In the genomic region with DNA sequence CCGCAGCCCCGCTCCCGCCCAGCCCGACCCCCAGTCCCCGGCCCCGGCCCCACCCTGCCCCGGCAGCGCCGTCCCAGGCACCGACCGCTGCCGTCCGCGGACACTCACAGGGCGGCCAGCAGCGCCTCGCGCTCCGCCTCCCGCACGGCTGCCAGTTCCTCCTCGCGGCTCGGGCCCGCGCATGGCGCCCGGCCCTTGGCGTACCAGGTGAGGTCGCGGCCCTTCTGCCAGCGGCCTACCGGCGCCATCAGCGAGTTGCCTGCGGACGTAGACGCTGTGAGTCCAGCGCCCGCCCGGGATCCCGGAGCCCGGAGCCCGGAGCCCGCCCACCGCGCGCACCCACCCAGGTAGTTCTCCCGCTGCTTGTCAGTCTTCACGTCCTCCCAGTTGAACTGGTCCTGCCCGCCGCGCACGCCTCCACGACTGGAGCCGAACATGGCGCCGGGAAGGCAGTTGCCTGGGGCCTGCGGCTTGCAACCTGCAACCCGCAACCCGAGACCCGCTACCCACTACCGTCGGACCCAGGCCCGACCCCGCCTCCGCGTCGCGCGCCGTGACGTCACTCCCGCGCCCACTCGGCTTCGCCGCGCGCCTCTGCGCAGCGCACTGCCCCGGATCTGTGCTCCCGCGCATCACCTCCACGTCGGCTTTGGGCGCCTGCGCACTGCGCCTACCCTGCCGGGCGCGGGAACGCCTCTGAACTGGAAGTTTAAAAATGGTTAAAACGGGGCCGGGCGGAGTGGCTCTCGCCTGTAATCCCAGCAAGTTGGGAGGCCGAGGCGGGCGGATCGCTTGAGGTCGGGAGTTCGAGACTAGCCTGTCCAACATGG, we compare ENCODE assay signal across 8 cellular contexts. TPM values are rescaled to one million over a fixed set of nuclear protein-coding genes. Genes with fewer than 3 reads are reported as not detected.
A peak's percentile ranks its signal among the peaks of the same experiment; 100 is the strongest.
DNase-seq lines count a peak whose midpoint lies in the region; ATAC-seq, FAIRE-seq and TF ChIP-seq lines count a peak whose summit lies in the region.

A gene (minus strand): TSS at position 535 of the 830 bp plus-strand sequence. CDS start 98 bp downstream, at position 437.

- H3K14ac ChIP-seq in IMR-90 (replicated peaks; ENCODE audit: low read depth, low read length) = no peak within 1 kb of the TSS

- no peak for TF ChIP-seq CTCF in IMR-90 (conservative IDR thresholded peaks at IDR 0.05; ENCODE audit: low read depth, low read length)
- no peak for TF ChIP-seq CTCF in OCI-LY7 (conservative IDR thresholded peaks at IDR 0.05; ENCODE audit: low read length)
- TF ChIP-seq CTCF in endothelial cell of umbilical vein (IDR thresholded peaks at IDR 0.05; ENCODE audit: extremely low read depth in 1 of 2, insufficient read depth in 1 of 2, low read depth in 1 of 2, low read length in 2 of 2) = no peak

- H2BK5ac ChIP-seq in IMR-90 (ENCODE audit: low read depth, low read length, poor library complexity, severe bottlenecking) = no peak within 1 kb of the TSS

- H2AK5ac ChIP-seq in IMR-90 (ENCODE audit: low read depth, low read length) = peak within 1 kb of the TSS; percentile 89

- H3K9me2 ChIP-seq in OCI-LY7 (ENCODE audit: insufficient read depth, low read length) = no peaks in the 10 kb centered on the region

- dilution Hi-C loops in IMR-90 (cut with HindIII; ENCODE audit: low sequenced_read_pairs, unreplicated experiment) = no loop called here
- dilution Hi-C loops in endothelial cell of umbilical vein (cut with MboI; ENCODE audit: extremely low pct_ligation_motif_present, low sequenced_read_pairs) = no loop called here

- in situ Hi-C loops in IMR-90 (cut with MboI; ENCODE audit: low sequenced_read_pairs) = no loop called here

- H3K27ac ChIP-seq in IMR-90 (ENCODE audit: insufficient read depth, low read length) (peak within 1 kb of the TSS; percentile 49; the same call in 1 of the 2 replicates), OCI-LY7 (ENCODE audit: low read depth, low read length, poor library complexity, severe bottlenecking) (peak within 1 kb of the TSS; percentile 45), endothelial cell of umbilical vein (ENCODE audit: insufficient read depth, low read depth, low read length) (peak within 1 kb of the TSS; percentile 5)

- H3K4me2 ChIP-seq in IMR-90 (ENCODE audit: low read depth, low read length) (peak within 1 kb of the TSS; percentile 71), OCI-LY7 (ENCODE audit: low read length) (peak within 1 kb of the TSS; percentile 74), endothelial cell of umbilical vein (ENCODE audit: insufficient read depth, low read length) (peak within 1 kb of the TSS; percentile 69)

- no peak for TF ChIP-seq RAD21 in IMR-90 (IDR thresholded peaks at IDR 0.05; ENCODE audit: low read length)

- H3K36me3 ChIP-seq in IMR-90 (ENCODE audit: control insufficient read depth, insufficient read depth, low read length) = peaks cover 40% of the 10 kb centered on the region
- peaks cover 45% of the 10 kb centered on the region for H3K36me3 ChIP-seq in OCI-LY7 (ENCODE audit: insufficient read depth, low read length)
- peaks cover 7 to 28% of the 10 kb centered on the region in 2 experiments for H3K36me3 ChIP-seq in endothelial cell of umbilical vein (ENCODE audit: control insufficient read depth in 2 of 2, extremely low read depth in 1 of 2, insufficient read depth in 2 of 2, low read length in 2 of 2)

- DNase-seq in DMS 273 treated with DMSO at 0.1 percent for 48 hours (lab: John Stamatoyannopoulos, UW) (peak; percentile 70), IMR-90 (peak; percentile 88), OCI-LY7 (ENCODE audit: low spot score) (peak; percentile 96), endothelial cell of umbilical vein (ENCODE audit: low read depth, low spot score) (peak; percentile 95), midbrain (lab: John Stamatoyannopoulos, UW) (peak; percentile 90)
- peak; percentile 99 for DNase-seq in activated CD8-positive, alpha-beta memory T cell treated with anti-CD3 and anti-CD28 coated beads, Interleukin-2, amount 50 U/mL, for 48 hours
- DNase-seq in stimulated activated CD8-positive, alpha-beta memory T cell treated with anti-CD3 and anti-CD28 coated beads, Interleukin-2, amount 100 ng/mL, for 1 hour (ENCODE audit: low read depth in 2 of 2) = peak; percentile 86 to 88

- H2AK9ac ChIP-seq in IMR-90 (replicated peaks; ENCODE audit: low read depth, low read length, poor library complexity) = peak within 1 kb of the TSS; percentile 93

- H2BK15ac ChIP-seq in IMR-90 (ENCODE audit: low read depth, low read length) = no peak within 1 kb of the TSS

- H4K5ac ChIP-seq in IMR-90 (ENCODE audit: low read depth, low read length) = peak within 1 kb of the TSS; percentile 40; the same call in 1 of the 2 replicates

- H4K91ac ChIP-seq in IMR-90 (ENCODE audit: insufficient read depth, low read depth, low read length) = peak within 1 kb of the TSS; percentile 33

- H3K79me1 ChIP-seq in IMR-90 (ENCODE audit: low read depth in 1 of 2, low read length in 2 of 2) = peaks cover 7 to 56% of the 10 kb centered on the region in 2 experiments; a peak in 3 of 4 replicates

- H3K18ac ChIP-seq in IMR-90 (ENCODE audit: low read depth, low read length) = no peak within 1 kb of the TSS

- no peak within 1 kb of the TSS for H3K56ac ChIP-seq in IMR-90 (ENCODE audit: extremely low read depth, insufficient read depth, low read length)

- TF ChIP-seq POLR2A in IMR-90 (IDR thresholded peaks at IDR 0.05; ENCODE audit: low read depth, low read length) (no peak), endothelial cell of umbilical vein (IDR thresholded peaks at IDR 0.05; ENCODE audit: low read depth, low read length) (no peak)

- H2BK120ac ChIP-seq in IMR-90 (ENCODE audit: low read depth, low read length) = no peak within 1 kb of the TSS; the same call in 1 of the 2 replicates

- POLR2A ChIA-PET in IMR-90 (lab: Charles Lee; ENCODE audit: unreplicated experiment) (no interaction called here), OCI-LY7 (lab: Charles Lee) (interaction anchor here (1.2 kb wide), 1 partner anchor 11 kb away, joined by 3 read pairs; no protein-coding TSS in a partner anchor), endothelial cell of umbilical vein (lab: Charles Lee) (no interaction called here)

- H3K4me1 ChIP-seq in IMR-90 (ENCODE audit: control insufficient read depth, insufficient read depth, low read length) (peaks cover 7% of the 10 kb centered on the region; the same call in 1 of the 2 replicates), OCI-LY7 (ENCODE audit: insufficient read depth, low read length, poor library complexity, severe bottlenecking) (peaks cover 25% of the 10 kb centered on the region), endothelial cell of umbilical vein (ENCODE audit: control insufficient read depth, extremely low read depth, insufficient read depth, low read length) (peaks cover 10% of the 10 kb centered on the region)

- 3% methylated on average over 29 of the region's 104 CpGs; no CpG with 5 or more reads in 1 of the 2 experiments for WGBS in IMR-90 (ENCODE audit: extremely low coverage in 2 of 2, insufficient read length in 1 of 2), 2 experiments

- H3K9me1 ChIP-seq in IMR-90 (ENCODE audit: insufficient read depth, low read length) (peaks cover 13% of the 10 kb centered on the region), endothelial cell of umbilical vein (replicated peaks; ENCODE audit: control insufficient read depth, extremely low read depth, insufficient read depth, low read length) (no peaks in the 10 kb centered on the region)

- CTCF ChIA-PET in IMR-90 (lab: Yijun Ruan, JAX) = no interaction called here
- CTCF ChIA-PET in OCI-LY7 (lab: Charles Lee; ENCODE audit: unreplicated experiment) = no interaction called here
- CTCF ChIA-PET in endothelial cell of umbilical vein (lab: Charles Lee) = interaction anchor here (1.0 kb wide), 1 partner anchor 104 kb away, joined by 3 read pairs; no protein-coding TSS in a partner anchor

- no peaks in the 10 kb centered on the region for H3K9me3 ChIP-seq in IMR-90 (ENCODE audit: control insufficient read depth, insufficient read depth, low read length)
- no peaks in the 10 kb centered on the region for H3K9me3 ChIP-seq in OCI-LY7 (ENCODE audit: low read length)
- no peaks in the 10 kb centered on the region for H3K9me3 ChIP-seq in endothelial cell of umbilical vein (replicated peaks; ENCODE audit: control insufficient read depth, insufficient read depth, low read length)

- intact Hi-C loops in IMR-90 (cut with micrococcal nuclease) = loop anchor here (1.0 to 5.0 kb wide), 3 partner anchors 18 to 104 kb away; a partner anchor contains a TSS
- intact Hi-C loops in OCI-LY7 (cut with micrococcal nuclease; ENCODE audit: unreplicated experiment) = loop anchor here (1.0 kb wide), 3 partner anchors 19 to 104 kb away; no protein-coding TSS in a partner anchor
- intact Hi-C loops in endothelial cell of umbilical vein (cut with micrococcal nuclease) = loop anchor here (1.0 kb wide), 4 partner anchors 18 to 104 kb away; a partner anchor contains a TSS

- H2AFZ ChIP-seq in IMR-90 (replicated peaks; ENCODE audit: low read length, poor library complexity) (peak within 1 kb of the TSS; percentile 100), OCI-LY7 (ENCODE audit: low read length) (peak within 1 kb of the TSS; percentile 61; the same call in 1 of the 2 replicates), endothelial cell of umbilical vein (ENCODE audit: low read depth, low read length) (peak within 1 kb of the TSS; percentile 88)

- H4K20me1 ChIP-seq in IMR-90 (ENCODE audit: insufficient read depth, low read length) = peaks cover 39% of the 10 kb centered on the region
- no peaks in the 10 kb centered on the region; the same call in 1 of the 2 replicates for H4K20me1 ChIP-seq in OCI-LY7 (ENCODE audit: insufficient read depth, low read length)
- H4K20me1 ChIP-seq in endothelial cell of umbilical vein (replicated peaks; ENCODE audit: control insufficient read depth, extremely low read depth, insufficient read depth, low read length) = no peaks in the 10 kb centered on the region

- peak within 1 kb of the TSS; percentile 62 for H3K4me3 ChIP-seq in IMR-90 (ENCODE audit: insufficient read depth, low read depth, low read length)
- H3K4me3 ChIP-seq in OCI-LY7 (ENCODE audit: low read depth, low read length, poor library complexity, severe bottlenecking) = peak within 1 kb of the TSS; percentile 81
- peak within 1 kb of the TSS; percentile 53 to 57 (median 53) for H3K4me3 ChIP-seq in endothelial cell of umbilical vein (replicated peaks in 1 of 3; ENCODE audit: insufficient read depth in 1 of 3, low read depth in 1 of 3, low read length in 3 of 3)

- TSS peak; percentile 57 for BruUV-seq in IMR-90 (replicated peaks; lab: Mats Ljungman, UMichigan)
- BruUV-seq in OCI-LY7 (replicated peaks; lab: Mats Ljungman, UMichigan) = TSS peak; percentile 76
- BruUV-seq in endothelial cell of umbilical vein (replicated peaks; lab: Mats Ljungman, UMichigan) = TSS peak; percentile 6

- no peaks in the 10 kb centered on the region for H3K27me3 ChIP-seq in IMR-90 (ENCODE audit: control insufficient read depth, insufficient read depth, low read length)
- no peaks in the 10 kb centered on the region for H3K27me3 ChIP-seq in endothelial cell of umbilical vein (ENCODE audit: control insufficient read depth in 2 of 2, insufficient read depth in 2 of 2, low read length in 2 of 2)

- peak; percentile 62 for ATAC-seq in GM21529 (IDR thresholded peaks at IDR 0.05; ENCODE audit: unreplicated experiment)
- ATAC-seq in IMR-90 (ENCODE audit: low read depth) = peak; percentile 92

- peak within 1 kb of the TSS; percentile 88 to 97 for H4K8ac ChIP-seq in IMR-90 (ENCODE audit: low read depth in 2 of 2, low read length in 2 of 2)

- peak within 1 kb of the TSS; percentile 64 for H3K4ac ChIP-seq in IMR-90 (ENCODE audit: low read depth, low read length)

- no peaks in the 10 kb centered on the region for H3K79me2 ChIP-seq in OCI-LY7 (ENCODE audit: insufficient read depth, low read depth, low read length)
- peaks cover 28% of the 10 kb centered on the region for H3K79me2 ChIP-seq in endothelial cell of umbilical vein (ENCODE audit: control insufficient read depth, insufficient read depth, low read length)

- H2BK20ac ChIP-seq in IMR-90 (ENCODE audit: low read depth, low read length) = no peak within 1 kb of the TSS; the same call in 1 of the 2 replicates

- peak within 1 kb of the TSS; percentile 74; the same call in 1 of the 2 replicates for H3K23ac ChIP-seq in IMR-90 (ENCODE audit: low read depth, low read length)

- peak; percentile 86 for FAIRE-seq in endothelial cell of umbilical vein (lab: Jason Lieb, UNC)

- H3K9ac ChIP-seq in IMR-90 (ENCODE audit: low read depth, low read length) (peak within 1 kb of the TSS; percentile 70), endothelial cell of umbilical vein (replicated peaks; ENCODE audit: extremely low read depth, insufficient read depth, low read length) (peak within 1 kb of the TSS; percentile 41)

RNA-seq across cellular contexts. Expression of the gene that starts here (rescaled TPM):
- 4.3 and 4.7 TPM in 2 replicates for total RNA-seq in IMR-90 (2012; rRNA removed)
- polyA plus RNA-seq in IMR-90 (2012; rRNA removed) = 13.0 and 15.4 TPM in 2 replicates
- 20.6 and 27.3 TPM in 2 replicates for polyA plus RNA-seq in IMR-90 (2012; cell fraction: cytosol; rRNA removed)
- polyA plus RNA-seq in IMR-90 (2012; cell fraction: nucleus; rRNA removed; ENCODE audit: low replicate concordance) = 46.8 and 78.0 TPM in 2 replicates
- 33.3 and 33.4 TPM in 2 replicates for total RNA-seq in OCI-LY7 (2014; rRNA removed; shearing (Covaris generic))
- total RNA-seq in OCI-LY7 (2022) = 30.7 and 32.2 TPM in 2 replicates
- 21.7 and 23.9 TPM in 2 replicates for total RNA-seq in endothelial cell of umbilical vein
- 19.9 and 21.1 TPM in 2 replicates for polyA plus RNA-seq in endothelial cell of umbilical vein
- polyA plus RNA-seq in endothelial cell of umbilical vein (2011; cell fraction: cytosol; rRNA removed) = 14.6 and 17.1 TPM in 2 replicates
- 22.9 and 27.5 TPM in 2 replicates for polyA plus RNA-seq in endothelial cell of umbilical vein (2011; cell fraction: nucleus; rRNA removed)
- polyA plus RNA-seq in endothelial cell of umbilical vein (2012) = 12.8 and 15.1 TPM in 2 replicates
- 2.4 and 2.6 TPM in 2 replicates for polyA minus RNA-seq in endothelial cell of umbilical vein
- polyA minus RNA-seq in endothelial cell of umbilical vein (2011; cell fraction: cytosol; rRNA and poly(A)+ RNA removed) = 4.3 TPM
- polyA minus RNA-seq in endothelial cell of umbilical vein (2011; cell fraction: nucleus; rRNA and poly(A)+ RNA removed) = 1.6 and 2.8 TPM in 2 replicates

Comparison
In these comparisons a context has a peak if more than half of its experiments do, and no peak if none do; other contexts are left out.
1. Peak in every context shown above with its lines: DNase-seq, ATAC-seq, H3K4me3 ChIP-seq and H3K27ac ChIP-seq.